ENCODE assay signal across 8 cellular contexts in genomic region chr7:94391716-94392390, GRCh38. TPM values are rescaled to one million over a fixed set of nuclear protein-coding genes. Genes with fewer than 3 reads are reported as not detected.
A peak's percentile ranks its signal among the peaks of the same experiment; 100 is the strongest.
DNase-seq lines count a peak whose midpoint lies in the region; ATAC-seq and TF ChIP-seq lines count a peak whose summit lies in the region.

No MANE protein-coding gene starts in this region.

- H3K9me3 Mint-ChIP-seq in chondrocyte (ENCODE audit: low read depth) = no peaks in the 10 kb centered on the region

- peak overlapping the region; percentile 87 for H3K27ac ChIP-seq in muscle layer of colon (ENCODE audit: low read depth, low read length)

- no peak for TF ChIP-seq CTCF in AG04449 (IDR thresholded peaks at IDR 0.05; ENCODE audit: insufficient read depth, low read length, missing control alignments)
- TF ChIP-seq CTCF in chondrocyte (IDR thresholded peaks at IDR 0.05) = peak; percentile 9

- H3K36me3 Mint-ChIP-seq in chondrocyte (ENCODE audit: low read depth) = peaks cover 20% of the 10 kb centered on the region

- peak overlapping the region; percentile 100 for H3K27ac Mint-ChIP-seq in chondrocyte (ENCODE audit: unreplicated experiment)

- H3K4me3 Mint-ChIP-seq in chondrocyte (ENCODE audit: unreplicated experiment) = peak overlapping the region; percentile 98

- ATAC-seq in HG02885 (IDR thresholded peaks at IDR 0.05; ENCODE audit: poor library complexity, unreplicated experiment) (peak; percentile 60), HG03442 (IDR thresholded peaks at IDR 0.05; ENCODE audit: unreplicated experiment) (no peak), HG02623 (IDR thresholded peaks at IDR 0.05; ENCODE audit: unreplicated experiment) (no peak), HG02970 (IDR thresholded peaks at IDR 0.05; ENCODE audit: low FRiP score, unreplicated experiment) (no peak)

- no peaks in the 10 kb centered on the region for H3K36me3 ChIP-seq in muscle layer of colon (ENCODE audit: insufficient read depth, low read length)

- H3K4me3 ChIP-seq in AG04449 (ENCODE audit: low read depth, low read length) (peak overlapping the region; percentile 32), muscle layer of colon (ENCODE audit: low read depth in 1 of 2, low read length in 2 of 2) (no peak overlapping the region)

- peaks cover 47% of the 10 kb centered on the region for H3K4me1 Mint-ChIP-seq in chondrocyte (ENCODE audit: low read depth)

- H3K27me3 Mint-ChIP-seq in chondrocyte (ENCODE audit: low read depth) = no peaks in the 10 kb centered on the region

- H3K27me3 ChIP-seq in muscle layer of colon (ENCODE audit: control insufficient read depth in 1 of 2, insufficient read depth in 2 of 2, low read length in 2 of 2) = no peaks in the 10 kb centered on the region

- CTCF ChIA-PET in AG04449 (lab: Yijun Ruan, JAX) = interaction anchor here (0.7 to 6.4 kb wide), 3 partner anchors 96 to 102 kb away, joined by 4 to 41 read pairs (median 29); no protein-coding TSS in a partner anchor

- H3K4me1 ChIP-seq in muscle layer of colon (ENCODE audit: insufficient read depth, low read length) = peaks cover 27% of the 10 kb centered on the region

- POLR2A ChIA-PET in AG04449 (lab: Yijun Ruan, JAX) = interaction anchor here (0.7 to 1.7 kb wide), 5 partner anchors 17 to 96 kb away, joined by 3 to 10 read pairs (median 4); no protein-coding TSS in a partner anchor

- no peaks in the 10 kb centered on the region for H3K9me3 ChIP-seq in muscle layer of colon (ENCODE audit: low read length)

- H3K9ac ChIP-seq in muscle layer of colon (ENCODE audit: low read length) = no peak overlapping the region

- DNase-seq in AG04449 (ENCODE audit: low read depth, low spot score) = no peak
- DNase-seq in chondrocyte (ENCODE audit: low spot score) = no peak
- no peak for DNase-seq in superior temporal gyrus (ENCODE audit: extremely low spot score)

RNA-seq across cellular contexts. Expression of gene COL1A2, which starts 2.8 kb away (rescaled TPM):
- total RNA-seq in chondrocyte = 11,901 to 12,433 TPM (median 12,302 TPM) in 3 replicates
